In genomic region chr10:87609563-87609962, GRCh38 we compare ENCODE assay signal across 1 cellular context. TPM values are rescaled to one million over a fixed set of nuclear protein-coding genes. Genes with fewer than 3 reads are reported as not detected.
"Had no signal": no experiment of that assay in that cellular context is flagged by ENCODE, and none has a peak within 500 bp of the region (broad histone marks: within the 10 kb centered on the region; RNA-seq: fewer than 3 reads in every experiment).

No MANE protein-coding gene starts in this region.

RNA-seq across cellular contexts. Expression of gene PAPSS2, which starts 50.1 kb away (rescaled TPM):
- total RNA-seq: OCI-LY7 had no signal
